ENCODE assay signal across 8 cellular contexts in genomic region chr2:231714639-231715498, GRCh38. TPM values are rescaled to one million over a fixed set of nuclear protein-coding genes. Genes with fewer than 3 reads are reported as not detected.
A peak's percentile ranks its signal among the peaks of the same experiment; 100 is the strongest.
DNase-seq lines count a peak whose midpoint lies in the region; ATAC-seq and TF ChIP-seq lines count a peak whose summit lies in the region.

No MANE protein-coding gene starts in this region.

- TF ChIP-seq POLR2A in vagina (IDR thresholded peaks at IDR 0.05): no peak

- H3K4me3 Mint-ChIP-seq in IgD-negative memory B cell (peak overlapping the region in 1 of 4 donors; percentile 99), glutamatergic neuron (ENCODE audit: unreplicated experiment) (no peak overlapping the region)

- H3K36me3 Mint-ChIP-seq in IgD-negative memory B cell: peaks cover 15% of the 10 kb centered on the region
- peaks cover 4% of the 10 kb centered on the region for H3K36me3 Mint-ChIP-seq in glutamatergic neuron (ENCODE audit: unreplicated experiment)

- intact Hi-C loops in posterior vena cava (cut with DNase I): loop anchor here (2.0 kb wide), 2 partner anchors 36 to 102 kb away; no protein-coding TSS in a partner anchor
- intact Hi-C loops in vagina (cut with DNase I): loop anchor here (2.0 kb wide), 1 partner anchor 102 kb away; no protein-coding TSS in a partner anchor

- H3K27me3 Mint-ChIP-seq in IgD-negative memory B cell (peaks cover 6% of the 10 kb centered on the region), glutamatergic neuron (ENCODE audit: unreplicated experiment) (peaks cover 13% of the 10 kb centered on the region)

- peaks cover 0 to 15% of the 10 kb centered on the region in 2 donors for H3K36me3 ChIP-seq in vagina

- TF ChIP-seq CTCF in glutamatergic neuron (IDR thresholded peaks at IDR 0.05; ENCODE audit: partially characterized antibody, unreplicated experiment) (peak; percentile 97), vagina (IDR thresholded peaks at IDR 0.05) (peak; percentile 89 to 98 (median 92))

- H3K27me3 ChIP-seq in vagina: no peaks in the 10 kb centered on the region

- peaks cover 38% of the 10 kb centered on the region for H3K4me1 ChIP-seq in vagina

- no peaks in the 10 kb centered on the region for H3K9me3 ChIP-seq in vagina

- H3K9me3 Mint-ChIP-seq in IgD-negative memory B cell (peaks cover 0 to 1% (median 0%) of the 10 kb centered on the region in 3 donors), glutamatergic neuron (ENCODE audit: unreplicated experiment) (peaks cover 13% of the 10 kb centered on the region)

- H3K4me3 ChIP-seq in vagina: no peak overlapping the region

- H3K27ac ChIP-seq in vagina: peak overlapping the region; percentile 83

- no peak for ATAC-seq in HG02870 (IDR thresholded peaks at IDR 0.05; ENCODE audit: unreplicated experiment)

- H3K27ac Mint-ChIP-seq in IgD-negative memory B cell: peak overlapping the region; percentile 97 to 100 (median 100)
- peak overlapping the region; percentile 77 for H3K27ac Mint-ChIP-seq in glutamatergic neuron (ENCODE audit: unreplicated experiment)

- peaks cover 31 to 42% (median 41%) of the 10 kb centered on the region in 3 donors for H3K4me1 Mint-ChIP-seq in IgD-negative memory B cell
- peaks cover 21% of the 10 kb centered on the region for H3K4me1 Mint-ChIP-seq in glutamatergic neuron (ENCODE audit: low read depth, unreplicated experiment)

- DNase-seq in DMS53 treated with DMSO at 0.1 percent for 48 hours (lab: John Stamatoyannopoulos, UW; ENCODE audit: unreplicated experiment) (peak; percentile 35), SHP77 (lab: John Stamatoyannopoulos, UW) (peak; percentile 87 to 88), glutamatergic neuron (peak; percentile 88), posterior vena cava (ENCODE audit: low spot score) (peak; percentile 89), vagina (ENCODE audit: extremely low spot score in 2 of 2) (no peak)
- DNase-seq in activated gamma-delta T cell treated with anti-CD3 and anti-CD28 coated beads, Interleukin-2, amount 50 U/mL, for 16 hours (ENCODE audit: low read depth): peak; percentile 76

RNA-seq across cellular contexts. Expression of gene PTMA, which starts 6.5 kb away (rescaled TPM):
- polyA plus RNA-seq in IgD-negative memory B cell: 2,664 TPM
- 948 TPM for total RNA-seq in glutamatergic neuron (ENCODE audit: unreplicated experiment)
- total RNA-seq in posterior vena cava: 100 to 1,000 TPM; 772 to 863 TPM
- 536 TPM for total RNA-seq in vagina

Comparison
In these comparisons a context has a peak if more than half of its experiments do, and no peak if none do; other contexts are left out.
1. DNase-seq: peak in DMS53 treated with DMSO at 0.1 percent for 48 hours (single experiment), SHP77 (2 of 2), activated gamma-delta T cell treated with anti-CD3 and anti-CD28 coated beads, Interleukin-2, amount 50 U/mL, for 16 hours (single experiment), glutamatergic neuron (single experiment) and posterior vena cava (single experiment); none in vagina (0 of 2).